ENCODE assay signal across 8 cellular contexts in genomic region chr1:111448482-111448917, GRCh38. TPM values are rescaled to one million over a fixed set of nuclear protein-coding genes. Genes with fewer than 3 reads are reported as not detected.
DNase-seq lines count a peak whose midpoint lies in the region; ATAC-seq and TF ChIP-seq lines count a peak whose summit lies in the region.

No MANE protein-coding gene starts in this region.

- H3K4me1 Mint-ChIP-seq in Caco-2 (ENCODE audit: low read depth, unreplicated experiment), result peaks cover 25% of the 10 kb centered on the region

- H3K9me3 ChIP-seq in Caco-2, result no peaks in the 10 kb centered on the region

- CTCF ChIA-PET in Caco-2 (lab: Charles Lee), result interaction anchor here (0.6 to 0.8 kb wide), 2 partner anchors 299 to 368 kb away, joined by 3 to 4 read pairs; no protein-coding TSS in a partner anchor

- ATAC-seq in GM21717 (IDR thresholded peaks at IDR 0.05; ENCODE audit: unreplicated experiment), result peak; percentile 17
- ATAC-seq in GM21786 (IDR thresholded peaks at IDR 0.05; ENCODE audit: unreplicated experiment), result no peak

- no peaks in the 10 kb centered on the region for H3K36me3 ChIP-seq in Caco-2 (ENCODE audit: control insufficient read depth, insufficient read depth, low read length)

- intact Hi-C loops in Caco-2 (cut with micrococcal nuclease; ENCODE audit: unreplicated experiment), result no loop called here

- no peaks in the 10 kb centered on the region for H3K27me3 ChIP-seq in Caco-2 (replicated peaks; ENCODE audit: control insufficient read depth, insufficient read depth, low read length)

- no TSS peak for BruUV-seq in Caco-2 (replicated peaks; lab: Mats Ljungman, UMichigan)

- peak overlapping the region; percentile 99 for H3K27ac Mint-ChIP-seq in Caco-2 (ENCODE audit: unreplicated experiment)

- peaks cover 14% of the 10 kb centered on the region for H3K4me1 ChIP-seq in Caco-2

- H3K9me3 Mint-ChIP-seq in Caco-2 (ENCODE audit: unreplicated experiment), result no peaks in the 10 kb centered on the region

- no peak for TF ChIP-seq CTCF in Caco-2 (IDR thresholded peaks at IDR 0.05; ENCODE audit: insufficient read depth in 1 of 2, low read depth in 1 of 2, low read length in 1 of 2, severe bottlenecking in 1 of 2, unreplicated experiment in 1 of 2)

- H3K4me3 ChIP-seq in Caco-2 (ENCODE audit: low read depth, low read length), result peak overlapping the region; percentile 72

- POLR2A ChIA-PET in Caco-2 (lab: Charles Lee), result interaction anchor here (0.5 to 1.2 kb wide), 4 partner anchors 10 to 1463 kb away, joined by 3 to 6 read pairs (median 3); no protein-coding TSS in a partner anchor

- peak in 1 of 2 experiments; percentile 33 for DNase-seq in Caco-2
- DNase-seq in NCI-H69 (lab: John Stamatoyannopoulos, UW), result peak; percentile 23
- peak; percentile 45 for DNase-seq in astrocyte of the hippocampus (ENCODE audit: low read depth, low spot score)
- DNase-seq in kidney tubule cell (ENCODE audit: low spot score), result peak; percentile 56
- peak; percentile 57 for DNase-seq in stimulated activated CD8-positive, alpha-beta memory T cell treated with anti-CD3 and anti-CD28 coated beads, Interleukin-4, amount 100 ng/mL, for 48 hours
- DNase-seq in cerebellar nuclear complex (lab: John Stamatoyannopoulos, UW), result no peak

- H3K27me3 Mint-ChIP-seq in Caco-2 (ENCODE audit: insufficient read depth, unreplicated experiment), result no peaks in the 10 kb centered on the region

- H3K36me3 Mint-ChIP-seq in Caco-2 (ENCODE audit: insufficient read depth, unreplicated experiment), result peaks cover 48% of the 10 kb centered on the region

- H3K4me3 Mint-ChIP-seq in Caco-2 (ENCODE audit: unreplicated experiment), result peak overlapping the region; percentile 97

RNA-seq across cellular contexts. Expression of gene WDR77, which starts 0.6 kb away (rescaled TPM):
- 30.1 and 31.9 TPM in 2 replicates for total RNA-seq in Caco-2 (2022)

RNA-seq across cellular contexts. Expression of gene ATP5PB, which starts 0.8 kb away (rescaled TPM):
- total RNA-seq in Caco-2 (2022), result 194 and 219 TPM in 2 replicates

RNA-seq across cellular contexts. Expression of gene OVGP1, which starts 21.0 kb away (rescaled TPM):
- 0.51 and 0.73 TPM in 2 replicates for total RNA-seq in Caco-2 (2022)

RNA-seq across cellular contexts. Expression of gene C1orf162, which starts 25.3 kb away (rescaled TPM):
- 0.63 and 0.66 TPM in 2 replicates for total RNA-seq in Caco-2 (2022)

RNA-seq across cellular contexts. Expression of gene ADORA3, which starts 54.9 kb away (rescaled TPM):
- total RNA-seq in Caco-2 (2022), result not detected in 2 replicates

Comparison
In these comparisons a context has a peak if more than half of its experiments do, and no peak if none do; other contexts are left out.
1. DNase-seq: peak in NCI-H69 (single experiment), astrocyte of the hippocampus (single experiment), kidney tubule cell (single experiment) and stimulated activated CD8-positive, alpha-beta memory T cell treated with anti-CD3 and anti-CD28 coated beads, Interleukin-4, amount 100 ng/mL, for 48 hours (single experiment); none in cerebellar nuclear complex (0 of 2).